In the genomic region with DNA sequence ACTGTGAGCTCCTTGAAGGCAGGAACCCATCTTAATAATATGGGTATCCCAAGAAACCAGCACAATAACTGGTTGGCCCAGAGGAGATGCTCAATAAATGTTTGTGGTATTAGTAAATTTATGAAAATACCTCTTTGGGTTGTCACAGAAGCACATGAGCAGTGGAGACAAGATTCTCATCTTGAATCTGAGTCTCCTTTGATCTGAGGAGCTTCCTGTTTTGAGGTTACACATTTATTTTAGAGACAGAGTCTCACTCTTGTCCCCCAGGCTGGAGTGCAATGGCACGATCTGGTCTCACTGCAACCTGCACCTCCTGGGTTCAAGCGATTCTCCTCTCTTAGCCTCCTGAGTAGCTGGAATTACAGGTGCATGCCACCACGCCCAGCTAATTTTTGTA, we compare ENCODE assay signal across 27 cellular contexts.
"Had no signal": no experiment of that assay in that cellular context is flagged by ENCODE, and none has a peak within 500 bp of the region (broad histone marks: within the 10 kb centered on the region; RNA-seq: fewer than 3 reads in every experiment).

No MANE protein-coding gene starts in this region.

- H3K4me2 ChIP-seq: hepatocyte had no signal

- ATAC-seq: activated naive CD4-positive, alpha-beta T cell treated with anti-CD3 and anti-CD28 coated beads, Interleukin-2, amount 50 U/mL, for 72 hours; activated T-cell treated with anti-CD3 and anti-CD28 coated beads, Interleukin-2, amount 50 U/mL, for 72 hours; effector memory CD8-positive, alpha-beta T cell; gastroesophageal sphincter; heart right ventricle had no signal

- H3K9me3 ChIP-seq: ascending aorta, esophagus squamous epithelium, gastroesophageal sphincter, heart right ventricle had no signal

- DNase-seq: activated CD4-positive, alpha-beta memory T cell treated with anti-CD3 and anti-CD28 coated beads, Interleukin-2, amount 10 ng/mL, durations not matched to agents 7 days and 5 days; activated CD4-positive, alpha-beta T cell treated with anti-CD3 and anti-CD28 coated beads for 4 hours; activated CD4-positive, alpha-beta T cell treated with anti-CD3 and anti-CD28 coated beads, Interleukin-2, amount 10 ng/mL, durations not matched to agents 7 days and 5 days; activated CD4-positive, alpha-beta T cell treated with anti-CD3 and anti-CD28 coated beads, Interleukin-2, amount 50 U/mL, for 4 hours; activated CD4-positive, CD25-positive, alpha-beta regulatory T cell; activated CD4-positive, CD25-positive, alpha-beta regulatory T cell treated with anti-CD3 and anti-CD28 coated beads, Interleukin-2, amount 50 U/mL, for 72 hours; activated CD8-positive, alpha-beta memory T cell treated with anti-CD3 and anti-CD28 coated beads, Interleukin-2, amount 50 U/mL, for 48 hours; activated gamma-delta T cell; activated naive CD4-positive, alpha-beta T cell; activated naive CD4-positive, alpha-beta T cell treated with anti-CD3 and anti-CD28 coated beads, Interleukin-2, amount 10 ng/mL, durations not matched to agents 7 days and 5 days; activated naive CD8-positive, alpha-beta T cell treated with anti-CD3 and anti-CD28 coated beads, Interleukin-2, amount 10 ng/mL, durations not matched to agents 7 days and 5 days; activated T-cell treated with anti-CD3 and anti-CD28 coated beads for 4 hours; activated T-cell treated with anti-CD3 and anti-CD28 coated beads, Interleukin-2, amount 50 U/mL, for 24 hours; activated T-cell treated with anti-CD3 and anti-CD28 coated beads, Interleukin-2, amount 50 U/mL, for 72 hours; dorsolateral prefrontal cortex; effector CD4-positive, alpha-beta T cell; effector memory CD8-positive, alpha-beta T cell; esophagus squamous epithelium; foreskin melanocyte; heart right ventricle had no signal

- H3K4me1 ChIP-seq: ascending aorta, esophagus squamous epithelium, gastroesophageal sphincter, heart right ventricle had no signal

- H3K27me3 ChIP-seq: ascending aorta, dorsolateral prefrontal cortex, esophagus squamous epithelium, gastroesophageal sphincter, heart right ventricle, hepatocyte had no signal

- FAIRE-seq: bronchial epithelial cell had no signal

- H3K27ac ChIP-seq: ascending aorta, coronary artery, dorsolateral prefrontal cortex, epithelial cell of prostate, esophagus squamous epithelium, gastroesophageal sphincter, heart right ventricle, hepatocyte had no signal

- H3K4me3 ChIP-seq: ascending aorta, coronary artery, dorsolateral prefrontal cortex, esophagus squamous epithelium, gastroesophageal sphincter, heart right ventricle, hepatocyte had no signal

- H3K36me3 ChIP-seq: ascending aorta, esophagus squamous epithelium, gastroesophageal sphincter, heart right ventricle had no signal
